In genomic region chr4:126647320-126647719, GRCh38 we compare ENCODE assay signal across 9 cellular contexts.
"Had no signal": no experiment of that assay in that cellular context is flagged by ENCODE, and none has a peak within 500 bp of the region (broad histone marks: within the 10 kb centered on the region; RNA-seq: fewer than 3 reads in every experiment).

No MANE protein-coding gene starts in this region.

- H3K4me1 ChIP-seq: HAP-1 had no signal

- H2AFZ ChIP-seq: GM23248 had no signal

- H3K36me3 ChIP-seq: HAP-1 had no signal

- FAIRE-seq: HepG2 had no signal

- H3K9ac ChIP-seq: GM23248 had no signal

- H3K9me3 ChIP-seq: HAP-1 had no signal

- ATAC-seq: HCT116, HepG2 had no signal

- H3K27ac ChIP-seq: GM23248, HL-60 had no signal

- DNase-seq: GM23248, GOT3, H7, HFFc6, KG1 had no signal

- H3K4me3 ChIP-seq: GM23248, HAP-1 had no signal
